ENCODE assay signal across 12 cellular contexts in genomic region chr6:118918326-118918725, GRCh38.
"Had no signal": no experiment of that assay in that cellular context is flagged by ENCODE, and none has a peak within 500 bp of the region (broad histone marks: within the 10 kb centered on the region; RNA-seq: fewer than 3 reads in every experiment).

No MANE protein-coding gene starts in this region.

- H3K9ac ChIP-seq: neural progenitor cell had no signal

- DNase-seq: activated CD4-positive, alpha-beta T cell treated with anti-CD3 and anti-CD28 coated beads, Interleukin-2, amount 50 U/mL, for 4 hours; activated gamma-delta T cell treated with Interleukin-2 at 50 U/mL for 16 hours; activated naive CD8-positive, alpha-beta T cell treated with anti-CD3 and anti-CD28 coated beads, Interleukin-2, amount 10 ng/mL, durations not matched to agents 7 days and 5 days; activated T-cell treated with anti-CD3 and anti-CD28 coated beads, Interleukin-2, amount 50 U/mL, for 72 hours; esophagus squamous epithelium; hippocampal formation; ovary; retina; small intestine had no signal

- H3K27me3 ChIP-seq: ascending aorta, esophagus squamous epithelium, neural progenitor cell, ovary had no signal

- H3K4me2 ChIP-seq: neural progenitor cell had no signal

- H3K27me3 Mint-ChIP-seq: activated naive CD8-positive, alpha-beta T cell treated with anti-CD3 and anti-CD28 coated beads, Interleukin-2, amount 10 ng/mL, durations not matched to agents 7 days and 5 days had no signal

- ATAC-seq: activated T-cell treated with anti-CD3 and anti-CD28 coated beads, Interleukin-2, amount 50 U/mL, for 72 hours had no signal

- H3K36me3 ChIP-seq: neural progenitor cell, ovary had no signal

- H3K27ac Mint-ChIP-seq: activated naive CD8-positive, alpha-beta T cell treated with anti-CD3 and anti-CD28 coated beads, Interleukin-2, amount 10 ng/mL, durations not matched to agents 7 days and 5 days; activated T-cell treated with anti-CD3 and anti-CD28 coated beads, Interleukin-2, amount 50 U/mL, for 72 hours; mesothelial cell of epicardium; neural progenitor cell had no signal

- H3K4me3 Mint-ChIP-seq: activated naive CD8-positive, alpha-beta T cell treated with anti-CD3 and anti-CD28 coated beads, Interleukin-2, amount 10 ng/mL, durations not matched to agents 7 days and 5 days; activated T-cell treated with anti-CD3 and anti-CD28 coated beads, Interleukin-2, amount 50 U/mL, for 72 hours; mesothelial cell of epicardium; neural progenitor cell had no signal

- H3K4me1 ChIP-seq: ascending aorta, esophagus squamous epithelium, neural progenitor cell had no signal

- H2AFZ ChIP-seq: neural progenitor cell had no signal

- H3K9me3 Mint-ChIP-seq: activated naive CD8-positive, alpha-beta T cell treated with anti-CD3 and anti-CD28 coated beads, Interleukin-2, amount 10 ng/mL, durations not matched to agents 7 days and 5 days; activated T-cell treated with anti-CD3 and anti-CD28 coated beads, Interleukin-2, amount 50 U/mL, for 72 hours; mesothelial cell of epicardium; neural progenitor cell had no signal

- H3K4me3 ChIP-seq: ascending aorta, esophagus squamous epithelium, neural progenitor cell, ovary had no signal

- H3K9me3 ChIP-seq: ascending aorta, esophagus squamous epithelium, ovary had no signal

- H3K4me1 Mint-ChIP-seq: activated naive CD8-positive, alpha-beta T cell treated with anti-CD3 and anti-CD28 coated beads, Interleukin-2, amount 10 ng/mL, durations not matched to agents 7 days and 5 days; mesothelial cell of epicardium; neural progenitor cell had no signal

- H3K27ac ChIP-seq: ascending aorta, esophagus squamous epithelium, neural progenitor cell, ovary had no signal
